In the genomic region with DNA sequence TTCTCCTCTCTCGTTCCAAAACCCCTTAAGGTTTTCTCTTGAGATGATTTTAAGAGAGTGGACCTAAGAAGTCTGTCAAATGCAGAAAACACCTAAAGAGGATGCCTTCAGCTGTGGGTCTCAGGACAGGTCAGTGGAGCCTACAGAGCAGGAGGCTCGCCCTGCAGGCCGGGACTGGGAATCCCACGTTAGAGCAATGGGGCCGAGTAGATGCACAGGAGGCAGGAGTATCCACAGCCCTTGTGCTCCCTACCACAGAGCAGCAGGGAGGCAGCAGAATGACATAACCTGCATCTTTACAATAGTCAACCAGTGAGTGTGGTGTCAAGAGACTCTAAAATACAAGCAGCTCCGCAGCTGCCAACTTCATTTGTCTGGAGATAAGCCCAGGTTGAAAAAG, we compare ENCODE assay signal across 29 cellular contexts.
"Had no signal": no experiment of that assay in that cellular context is flagged by ENCODE, and none has a peak within 500 bp of the region (broad histone marks: within the 10 kb centered on the region; RNA-seq: fewer than 3 reads in every experiment).

No MANE protein-coding gene starts in this region.

- H3K4me1 Mint-ChIP-seq: nephron progenitor cell; stimulated activated naive B cell treated with anti-CD40 and anti-IgM and Interleukin-4, amounts not matched to agents 10 μg/mL and 1 μg/mL and 100 μg/mL, for 72 hours had no signal

- H3K4me1 ChIP-seq: parathyroid adenoma, prostate gland, right atrium auricular region, right lobe of liver, sigmoid colon, stomach, thyroid gland, tibial nerve, upper lobe of left lung, vagina had no signal

- H2AFZ ChIP-seq: parathyroid adenoma had no signal

- H3K36me3 Mint-ChIP-seq: natural killer cell treated with Interleukin-12 subunit alpha and Interleukin-12 subunit beta and Interleukin-15 and Interleukin-18, amount 100 ng/mL, for 72 hours; stimulated activated effector memory CD8-positive, alpha-beta T cell treated with anti-CD3 and anti-CD28 coated beads, Interleukin-12 subunit alpha, Interleukin-12 subunit beta, amount 100 ng/mL, for 72 hours; stimulated activated naive B cell treated with anti-CD40 and anti-IgM and Interleukin-4, amounts not matched to agents 10 μg/mL and 1 μg/mL and 100 μg/mL, for 72 hours had no signal

- H3K27ac Mint-ChIP-seq: naive thymus-derived CD8-positive, alpha-beta T cell; natural killer cell treated with Interleukin-12 subunit alpha and Interleukin-12 subunit beta and Interleukin-15 and Interleukin-18, amount 100 ng/mL, for 72 hours; nephron progenitor cell; stimulated activated effector memory CD8-positive, alpha-beta T cell treated with anti-CD3 and anti-CD28 coated beads, Interleukin-12 subunit alpha, Interleukin-12 subunit beta, amount 100 ng/mL, for 72 hours; stimulated activated naive B cell treated with anti-CD40 and anti-IgM and Interleukin-4, amounts not matched to agents 10 μg/mL and 1 μg/mL and 100 μg/mL, for 72 hours; stimulated activated naive CD8-positive, alpha-beta T cell treated with anti-CD3 and anti-CD28 coated beads, Interleukin-15, Interleukin-2, amounts not matched to agents 100 ng/mL and 50 ng/mL, for 24 hours had no signal

- H3K4me3 ChIP-seq: ovary, prostate gland, right atrium auricular region, right lobe of liver, sigmoid colon, stomach, thoracic aorta, thyroid gland, tibial nerve, upper lobe of left lung, vagina had no signal

- H3K36me3 ChIP-seq: ovary, prostate gland, right atrium auricular region, right lobe of liver, sigmoid colon, stomach, thoracic aorta, thyroid gland, tibial nerve, upper lobe of left lung, vagina had no signal

- DNase-seq: naive thymus-derived CD8-positive, alpha-beta T cell; nephron progenitor cell; occipital lobe; ovary; posterior cingulate gyrus; retina; right lobe of liver; sigmoid colon; small intestine; stimulated activated CD4-positive, alpha-beta T cell treated with anti-CD3 and anti-CD28 coated beads, Interleukin-15, amount 100 ng/mL, for 24 hours; stimulated activated CD4-positive, alpha-beta T cell treated with anti-CD3 and anti-CD28 coated beads, Interleukin-2, amount 100 ng/mL, for 24 hours; stimulated activated CD4-positive, alpha-beta T cell treated with anti-CD3 and anti-CD28 coated beads, Interleukin-2, amount 100 ng/mL, for 48 hours; stimulated activated CD4-positive, alpha-beta T cell treated with anti-CD3 and anti-CD28 coated beads, Interleukin-4, amount 100 ng/mL, for 24 hours; stimulated activated naive B cell treated with anti-CD40 and anti-IgM and Interleukin-4, amounts not matched to agents 10 μg/mL and 1 μg/mL and 100 μg/mL, for 72 hours; stimulated activated naive CD4-positive, alpha-beta T cell treated with Interleukin-2 at 50 U/mL for 16 hours; stomach; thyroid gland; trophoblast cell; upper lobe of left lung had no signal

- H3K27me3 Mint-ChIP-seq: natural killer cell treated with Interleukin-12 subunit alpha and Interleukin-12 subunit beta and Interleukin-15 and Interleukin-18, amount 100 ng/mL, for 72 hours; stimulated activated naive CD8-positive, alpha-beta T cell treated with anti-CD3 and anti-CD28 coated beads, Interleukin-15, Interleukin-2, amounts not matched to agents 100 ng/mL and 50 ng/mL, for 24 hours had no signal

- H3K9me3 ChIP-seq: ovary, prostate gland, right lobe of liver, sigmoid colon, thoracic aorta, thyroid gland, vagina had no signal

- H3K27ac ChIP-seq: ovary, parathyroid adenoma, prostate gland, right atrium auricular region, right lobe of liver, sigmoid colon, stomach, thoracic aorta, thyroid gland, tibial nerve, upper lobe of left lung, vagina had no signal

- ATAC-seq: naive thymus-derived CD8-positive, alpha-beta T cell; natural killer cell treated with Interleukin-12 subunit alpha and Interleukin-12 subunit beta and Interleukin-15 and Interleukin-18, amount 100 ng/mL, for 72 hours; right lobe of liver; stimulated activated effector memory CD8-positive, alpha-beta T cell treated with anti-CD3 and anti-CD28 coated beads, Interleukin-12 subunit alpha, Interleukin-12 subunit beta, amount 100 ng/mL, for 72 hours; stimulated activated naive B cell treated with anti-CD40 and anti-IgM and Interleukin-4, amounts not matched to agents 10 μg/mL and 1 μg/mL and 100 μg/mL, for 72 hours had no signal

- H3K27me3 ChIP-seq: ovary, right atrium auricular region, right lobe of liver, sigmoid colon, stomach, thyroid gland, tibial nerve, upper lobe of left lung, vagina had no signal

- H3K4me3 Mint-ChIP-seq: naive thymus-derived CD8-positive, alpha-beta T cell; natural killer cell treated with Interleukin-12 subunit alpha and Interleukin-12 subunit beta and Interleukin-15 and Interleukin-18, amount 100 ng/mL, for 72 hours; nephron progenitor cell; neural crest cell; stimulated activated effector memory CD8-positive, alpha-beta T cell treated with anti-CD3 and anti-CD28 coated beads, Interleukin-12 subunit alpha, Interleukin-12 subunit beta, amount 100 ng/mL, for 72 hours; stimulated activated naive B cell treated with anti-CD40 and anti-IgM and Interleukin-4, amounts not matched to agents 10 μg/mL and 1 μg/mL and 100 μg/mL, for 72 hours; stimulated activated naive CD8-positive, alpha-beta T cell treated with anti-CD3 and anti-CD28 coated beads, Interleukin-15, Interleukin-2, amounts not matched to agents 100 ng/mL and 50 ng/mL, for 24 hours had no signal

- H3K9ac ChIP-seq: parathyroid adenoma had no signal
